19 cellular contexts compared by ENCODE assay signal in the genomic region with DNA sequence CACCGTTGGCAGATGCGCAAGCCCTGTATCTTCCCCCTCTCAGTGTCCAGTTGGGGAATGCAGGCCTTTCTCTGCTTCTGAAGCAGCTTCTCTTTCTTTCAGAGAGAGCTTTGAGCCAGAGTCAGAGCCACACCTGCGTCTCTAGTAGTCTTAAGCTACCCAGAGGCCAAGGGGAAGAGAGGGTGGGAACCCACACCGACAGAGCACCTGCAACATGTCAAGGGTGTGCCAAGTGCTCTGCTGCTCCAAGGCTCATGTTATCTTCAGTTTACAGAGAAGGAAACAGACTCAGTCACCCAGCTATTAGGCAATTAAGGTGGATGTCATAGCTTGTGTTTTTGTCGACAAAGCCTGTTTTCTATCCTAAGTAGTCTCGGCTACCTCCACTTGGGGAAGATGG. TPM values are rescaled to one million over a fixed set of nuclear protein-coding genes. Genes with fewer than 3 reads are reported as not detected.
A peak's percentile ranks its signal among the peaks of the same experiment; 100 is the strongest.
DNase-seq lines count a peak whose midpoint lies in the region; ATAC-seq and TF ChIP-seq lines count a peak whose summit lies in the region.
"Had no signal": no experiment of that assay in that cellular context is flagged by ENCODE, and none has a peak within 500 bp of the region (broad histone marks: within the 10 kb centered on the region; RNA-seq: fewer than 3 reads in every experiment).

No MANE protein-coding gene starts in this region.

- no peak overlapping the region for H2AFZ ChIP-seq in DND-41 (ENCODE audit: low read depth, low read length)

- peaks cover 14% of the 10 kb centered on the region for H3K4me1 ChIP-seq in DND-41 (ENCODE audit: insufficient read depth, low read length)
- H3K4me1 ChIP-seq in colonic mucosa = no peaks in the 10 kb centered on the region
- H3K4me1 ChIP-seq in naive thymus-derived CD4-positive, alpha-beta T cell (ENCODE audit: control insufficient read depth in 2 of 2, insufficient read depth in 2 of 2, low read length in 2 of 2) = peaks cover 0 to 13% of the 10 kb centered on the region in 2 donors
- H3K4me1 ChIP-seq: esophagus muscularis mucosa had no signal

- H3K9ac ChIP-seq in DND-41 (ENCODE audit: low read depth, low read length) (no peak overlapping the region), colonic mucosa (ENCODE audit: low read depth in 2 of 2, low read length in 2 of 2) (no peak overlapping the region)
- H3K9ac ChIP-seq: SK-N-SH had no signal

- H3K27me3 ChIP-seq in DND-41 (ENCODE audit: insufficient read depth, low read length, poor library complexity) (no peaks in the 10 kb centered on the region), colonic mucosa (no peaks in the 10 kb centered on the region)
- no peaks in the 10 kb centered on the region for H3K27me3 ChIP-seq in naive thymus-derived CD4-positive, alpha-beta T cell (ENCODE audit: control insufficient read depth in 2 of 2, insufficient read depth in 2 of 2, low read length in 2 of 2)
- H3K27me3 ChIP-seq: esophagus muscularis mucosa had no signal

- H3K9me3 ChIP-seq in DND-41 (ENCODE audit: insufficient read depth, low read length, severe bottlenecking) = no peaks in the 10 kb centered on the region
- H3K9me3 ChIP-seq in colonic mucosa = no peaks in the 10 kb centered on the region
- no peaks in the 10 kb centered on the region for H3K9me3 ChIP-seq in naive thymus-derived CD4-positive, alpha-beta T cell (ENCODE audit: control insufficient read depth in 2 of 3, low read length in 3 of 3)
- H3K9me3 ChIP-seq: esophagus muscularis mucosa, SK-N-SH had no signal

- H3K36me3 Mint-ChIP-seq in naive thymus-derived CD4-positive, alpha-beta T cell = peaks cover 0 to 6% (median 0%) of the 10 kb centered on the region in 5 donors
- H3K36me3 Mint-ChIP-seq: brain, IgD-negative memory B cell had no signal

- H3K36me3 ChIP-seq in DND-41 (ENCODE audit: insufficient read depth, low read length) (no peaks in the 10 kb centered on the region), colonic mucosa (no peaks in the 10 kb centered on the region)
- no peaks in the 10 kb centered on the region for H3K36me3 ChIP-seq in naive thymus-derived CD4-positive, alpha-beta T cell (ENCODE audit: control insufficient read depth in 2 of 3, insufficient read depth in 3 of 3, low read length in 3 of 3)
- H3K36me3 ChIP-seq: esophagus muscularis mucosa, WERI-Rb-1 had no signal

- no peaks in the 10 kb centered on the region for H3K79me2 ChIP-seq in DND-41 (ENCODE audit: insufficient read depth, low read length)

- H3K4me3 Mint-ChIP-seq in naive thymus-derived CD4-positive, alpha-beta T cell = peak overlapping the region in 9 of 10 donors; percentile 36 to 85 (median 56)
- H3K4me3 Mint-ChIP-seq: activated CD8-positive, alpha-beta memory T cell treated with anti-CD3 and anti-CD28 coated beads, Interleukin-2, amount 10 ng/mL, durations not matched to agents 7 days and 5 days; brain; stimulated activated effector memory CD8-positive, alpha-beta T cell treated with anti-CD3 and anti-CD28 coated beads, Interleukin-12 subunit alpha, Interleukin-12 subunit beta, amount 100 ng/mL, for 72 hours had no signal

- peak overlapping the region in 7 of 9 donors; percentile 2 to 90 (median 63) for H3K27ac Mint-ChIP-seq in naive thymus-derived CD4-positive, alpha-beta T cell
- H3K27ac Mint-ChIP-seq: activated CD8-positive, alpha-beta memory T cell treated with anti-CD3 and anti-CD28 coated beads, Interleukin-2, amount 10 ng/mL, durations not matched to agents 7 days and 5 days; brain; IgD-negative memory B cell; stimulated activated effector memory CD8-positive, alpha-beta T cell treated with anti-CD3 and anti-CD28 coated beads, Interleukin-12 subunit alpha, Interleukin-12 subunit beta, amount 100 ng/mL, for 72 hours had no signal

- ATAC-seq in DND-41 (ENCODE audit: insufficient read depth, low read depth) (peak; percentile 50; the same call in 1 of the 3 replicates), GM18909 (IDR thresholded peaks at IDR 0.05; ENCODE audit: poor library complexity, unreplicated experiment) (no peak)
- peak; percentile 24 for ATAC-seq in naive thymus-derived CD4-positive, alpha-beta T cell
- ATAC-seq: activated CD8-positive, alpha-beta memory T cell treated with anti-CD3 and anti-CD28 coated beads, Interleukin-2, amount 10 ng/mL, durations not matched to agents 7 days and 5 days; stimulated activated effector memory CD8-positive, alpha-beta T cell treated with anti-CD3 and anti-CD28 coated beads, Interleukin-12 subunit alpha, Interleukin-12 subunit beta, amount 100 ng/mL, for 72 hours had no signal

- no peaks in the 10 kb centered on the region for H4K20me1 ChIP-seq in DND-41 (ENCODE audit: insufficient read depth, low read length)

- no peak overlapping the region for H3K27ac ChIP-seq in DND-41 (ENCODE audit: low read length)
- H3K27ac ChIP-seq in colonic mucosa = no peak overlapping the region
- H3K27ac ChIP-seq in naive thymus-derived CD4-positive, alpha-beta T cell (ENCODE audit: low read depth, low read length) = no peak overlapping the region
- H3K27ac ChIP-seq: dorsolateral prefrontal cortex, esophagus muscularis mucosa, WERI-Rb-1 had no signal

- H3K4me2 ChIP-seq in DND-41 (ENCODE audit: insufficient read depth, low read length) = no peak overlapping the region
- H3K4me2 ChIP-seq: SK-N-SH had no signal

- POLR2A ChIA-PET in naive thymus-derived CD4-positive, alpha-beta T cell (lab: Charles Lee) = interaction anchor here (0.6 kb wide), 1 partner anchor 196 kb away, joined by 3 read pairs; no protein-coding TSS in a partner anchor

- DNase-seq in SKM-1 treated with dmso at 0.1 percent for 144 hours (lab: John Stamatoyannopoulos, UW; ENCODE audit: unreplicated experiment) (peak; percentile 20), SKM-1 (lab: John Stamatoyannopoulos, UW; ENCODE audit: unreplicated experiment) (no peak), DND-41 (no peak), colonic mucosa (peak; percentile 35), GM19238 (ENCODE audit: insufficient read length, low spot score) (no peak), OCI-M1 (lab: John Stamatoyannopoulos, UW) (no peak)
- DNase-seq in naive thymus-derived CD4-positive, alpha-beta T cell = peak in 3 of 9 donors; percentile 18 to 50 (median 38)
- DNase-seq: ACHN; activated CD8-positive, alpha-beta memory T cell treated with anti-CD3 and anti-CD28 coated beads, Interleukin-2, amount 10 ng/mL, durations not matched to agents 7 days and 5 days; dorsolateral prefrontal cortex; kidney glomerular epithelial cell; NCI-H1105 treated with DMSO at 0.1 percent for 48 hours; SK-N-SH; WERI-Rb-1 had no signal

- H3K4me1 Mint-ChIP-seq in naive thymus-derived CD4-positive, alpha-beta T cell = peaks cover 7 to 29% (median 21%) of the 10 kb centered on the region in 7 donors
- H3K4me1 Mint-ChIP-seq: brain had no signal

- no peak overlapping the region for H3K4me3 ChIP-seq in DND-41 (ENCODE audit: low read depth in 1 of 2, low read length in 2 of 2)
- no peak overlapping the region for H3K4me3 ChIP-seq in colonic mucosa
- H3K4me3 ChIP-seq in naive thymus-derived CD4-positive, alpha-beta T cell (ENCODE audit: low read length) = no peak overlapping the region
- H3K4me3 ChIP-seq: dorsolateral prefrontal cortex, esophagus muscularis mucosa had no signal

- H3K9me3 Mint-ChIP-seq in naive thymus-derived CD4-positive, alpha-beta T cell = peaks cover 0 to 4% (median 0%) of the 10 kb centered on the region in 11 donors
- H3K9me3 Mint-ChIP-seq: stimulated activated effector memory CD8-positive, alpha-beta T cell treated with anti-CD3 and anti-CD28 coated beads, Interleukin-12 subunit alpha, Interleukin-12 subunit beta, amount 100 ng/mL, for 72 hours had no signal

- CTCF ChIA-PET in naive thymus-derived CD4-positive, alpha-beta T cell (lab: Charles Lee) = interaction anchor here (2.2 kb wide), 1 partner anchor 131 kb away, joined by 7 read pairs; no protein-coding TSS in a partner anchor

- TF ChIP-seq CTCF in DND-41 (IDR thresholded peaks at IDR 0.05; ENCODE audit: borderline replicate concordance, extremely low read depth, low read length, poor library complexity, severe bottlenecking) (no peak), colonic mucosa (IDR thresholded peaks at IDR 0.05) (no peak)

- H3K27me3 Mint-ChIP-seq in naive thymus-derived CD4-positive, alpha-beta T cell = peaks cover 0 to 20% (median 0%) of the 10 kb centered on the region in 5 donors

- intact Hi-C loops in colonic mucosa (cut with DNase I) = no loop called here
- intact Hi-C loops in naive thymus-derived CD4-positive, alpha-beta T cell (cut with micrococcal nuclease) = no loop called here

RNA-seq across cellular contexts. Expression of a gene that starts 22.7 kb away (rescaled TPM):
- total RNA-seq in colonic mucosa = 1 to 10 TPM; 2.3 to 2.5 TPM
- total RNA-seq in naive thymus-derived CD4-positive, alpha-beta T cell = 1 to 10 TPM; 1.8 to 4.1 (median 2.4) TPM
- 1 to 10 TPM; 5.8 to 6.7 TPM for polyA plus RNA-seq in naive thymus-derived CD4-positive, alpha-beta T cell

RNA-seq across cellular contexts. Expression of a gene that starts 36.4 kb away (rescaled TPM):
- total RNA-seq in colonic mucosa = 10 to 100 TPM; 22.0 to 22.4 TPM
- 10 to 100 TPM in 3 of 5 experiments, 1 to 10 TPM in 2; 5.7 to 79.1 (median 16.0) TPM for total RNA-seq in naive thymus-derived CD4-positive, alpha-beta T cell
- polyA plus RNA-seq in naive thymus-derived CD4-positive, alpha-beta T cell = 1 to 10 TPM; 2.8 to 3.8 TPM

Comparison
In these comparisons a context has a peak if more than half of its experiments do, and no peak if none do; other contexts are left out.
1. DNase-seq: peak in SKM-1 treated with dmso at 0.1 percent for 144 hours (single experiment) and colonic mucosa (single experiment); none in SKM-1 (single experiment), DND-41 (single experiment), GM19238 (single experiment) and OCI-M1 (single experiment).